14 cellular contexts compared by ENCODE assay signal in genomic region chr4:56626963-56627362, GRCh38. TPM values are rescaled to one million over a fixed set of nuclear protein-coding genes. Genes with fewer than 3 reads are reported as not detected.
DNase-seq lines count a peak whose midpoint lies in the region; ATAC-seq and TF ChIP-seq lines count a peak whose summit lies in the region.
"Had no signal": no experiment of that assay in that cellular context is flagged by ENCODE, and none has a peak within 500 bp of the region (broad histone marks: within the 10 kb centered on the region; RNA-seq: fewer than 3 reads in every experiment).

No MANE protein-coding gene starts in this region.

- CTCF ChIA-PET in activated CD8-positive, alpha-beta T cell treated with anti-CD3 and anti-CD28 coated beads for 36 hours (lab: Charles Lee): interaction anchor here (0.7 to 2.2 kb wide), 7 partner anchors 14 to 209 kb away, joined by 3 to 6 read pairs (median 3); no protein-coding TSS in a partner anchor

- no peak overlapping the region for H3K4me3 Mint-ChIP-seq in activated naive CD8-positive, alpha-beta T cell treated with anti-CD3 and anti-CD28 coated beads, Interleukin-2, amount 10 ng/mL, durations not matched to agents 7 days and 5 days
- H3K4me3 Mint-ChIP-seq in activated naive CD8-positive, alpha-beta T cell treated with anti-CD3 and anti-CD28 coated beads for 36 hours: no peak overlapping the region
- no peak overlapping the region for H3K4me3 Mint-ChIP-seq in activated CD8-positive, alpha-beta T cell treated with anti-CD3 and anti-CD28 coated beads for 36 hours
- H3K4me3 Mint-ChIP-seq: activated naive CD8-positive, alpha-beta T cell had no signal

- H3K36me3 Mint-ChIP-seq in activated naive CD8-positive, alpha-beta T cell treated with anti-CD3 and anti-CD28 coated beads, Interleukin-2, amount 10 ng/mL, durations not matched to agents 7 days and 5 days: peaks cover 9% of the 10 kb centered on the region
- H3K36me3 Mint-ChIP-seq in activated naive CD8-positive, alpha-beta T cell treated with anti-CD3 and anti-CD28 coated beads for 36 hours: peaks cover 3% of the 10 kb centered on the region
- H3K36me3 Mint-ChIP-seq in activated CD8-positive, alpha-beta T cell treated with anti-CD3 and anti-CD28 coated beads for 36 hours (ENCODE audit: low read depth): peaks cover 8% of the 10 kb centered on the region

- H3K27me3 ChIP-seq in transverse colon: no peaks in the 10 kb centered on the region
- H3K27me3 ChIP-seq: breast epithelium, MG63 had no signal

- POLR2A ChIA-PET in activated naive CD8-positive, alpha-beta T cell treated with anti-CD3 and anti-CD28 coated beads, Interleukin-2, amount 10 ng/mL, durations not matched to agents 7 days and 5 days (lab: Charles Lee): interaction anchor here (0.6 kb wide), 1 partner anchor 21 kb away, joined by 3 read pairs; no protein-coding TSS in a partner anchor
- POLR2A ChIA-PET in activated CD8-positive, alpha-beta T cell treated with anti-CD3 and anti-CD28 coated beads for 36 hours (lab: Charles Lee): interaction anchor here (0.6 to 2.2 kb wide), 3 partner anchors 22 to 128 kb away, joined by 3 to 8 read pairs (median 3); no protein-coding TSS in a partner anchor

- H3K27me3 Mint-ChIP-seq in activated naive CD8-positive, alpha-beta T cell treated with anti-CD3 and anti-CD28 coated beads, Interleukin-2, amount 10 ng/mL, durations not matched to agents 7 days and 5 days: peaks cover 6% of the 10 kb centered on the region
- no peaks in the 10 kb centered on the region for H3K27me3 Mint-ChIP-seq in activated naive CD8-positive, alpha-beta T cell treated with anti-CD3 and anti-CD28 coated beads for 36 hours
- H3K27me3 Mint-ChIP-seq in activated CD8-positive, alpha-beta T cell treated with anti-CD3 and anti-CD28 coated beads for 36 hours: peaks cover under 1% of the 10 kb centered on the region

- peak overlapping the region; percentile 4 to 74 (median 64) for H3K27ac ChIP-seq in transverse colon
- H3K27ac ChIP-seq: breast epithelium had no signal

- peaks cover 7% of the 10 kb centered on the region for H3K4me1 Mint-ChIP-seq in activated naive CD8-positive, alpha-beta T cell treated with anti-CD3 and anti-CD28 coated beads, Interleukin-2, amount 10 ng/mL, durations not matched to agents 7 days and 5 days
- no peaks in the 10 kb centered on the region for H3K4me1 Mint-ChIP-seq in activated naive CD8-positive, alpha-beta T cell treated with anti-CD3 and anti-CD28 coated beads for 36 hours
- peaks cover 2% of the 10 kb centered on the region for H3K4me1 Mint-ChIP-seq in activated CD8-positive, alpha-beta T cell treated with anti-CD3 and anti-CD28 coated beads for 36 hours (ENCODE audit: low read depth)

- in situ Hi-C loops in KBM-7 (cut with MboI; ENCODE audit: low pct_unique_long_range_greater_than_20kb, low sequenced_read_pairs) (no loop called here), transverse colon (cut with MboI; ENCODE audit: low pct_ligation_motif_present in 1 of 4, low pct_unique_long_range_greater_than_20kb in 1 of 4, low sequenced_read_pairs in 3 of 4) (no loop called here)

- intact Hi-C loops in transverse colon (cut with DNase I; ENCODE audit: low total_unique reads): no loop called here
- intact Hi-C loops in activated CD8-positive, alpha-beta T cell treated with anti-CD3 and anti-CD28 coated beads for 36 hours (cut with micrococcal nuclease): no loop called here

- peak; percentile 22 for ATAC-seq in activated naive CD8-positive, alpha-beta T cell treated with anti-CD3 and anti-CD28 coated beads, Interleukin-2, amount 10 ng/mL, durations not matched to agents 7 days and 5 days (ENCODE audit: low read depth)
- ATAC-seq in activated CD8-positive, alpha-beta T cell treated with anti-CD3 and anti-CD28 coated beads for 36 hours: no peak
- ATAC-seq: Right ventricle myocardium inferior had no signal

- H3K9me3 ChIP-seq in transverse colon: peaks cover 0 to 10% of the 10 kb centered on the region in 2 donors

- no peak overlapping the region for H3K27ac Mint-ChIP-seq in activated naive CD8-positive, alpha-beta T cell treated with anti-CD3 and anti-CD28 coated beads, Interleukin-2, amount 10 ng/mL, durations not matched to agents 7 days and 5 days
- no peak overlapping the region for H3K27ac Mint-ChIP-seq in activated naive CD8-positive, alpha-beta T cell treated with anti-CD3 and anti-CD28 coated beads for 36 hours
- H3K27ac Mint-ChIP-seq in activated CD8-positive, alpha-beta T cell treated with anti-CD3 and anti-CD28 coated beads for 36 hours: no peak overlapping the region
- H3K27ac Mint-ChIP-seq: activated naive CD8-positive, alpha-beta T cell had no signal

- H3K4me1 ChIP-seq in transverse colon: peaks cover 0 to 6% (median 3%) of the 10 kb centered on the region in 4 donors
- H3K4me1 ChIP-seq: breast epithelium had no signal

- peaks cover 12% of the 10 kb centered on the region for H3K9me3 Mint-ChIP-seq in activated naive CD8-positive, alpha-beta T cell treated with anti-CD3 and anti-CD28 coated beads, Interleukin-2, amount 10 ng/mL, durations not matched to agents 7 days and 5 days
- H3K9me3 Mint-ChIP-seq in activated naive CD8-positive, alpha-beta T cell treated with anti-CD3 and anti-CD28 coated beads for 36 hours: peaks cover 18% of the 10 kb centered on the region
- peaks cover 17% of the 10 kb centered on the region for H3K9me3 Mint-ChIP-seq in activated CD8-positive, alpha-beta T cell treated with anti-CD3 and anti-CD28 coated beads for 36 hours

- TF ChIP-seq CTCF in choroid plexus epithelial cell (conservative IDR thresholded peaks at IDR 0.05; ENCODE audit: low read depth, low read length): peak; percentile 4
- no peak for TF ChIP-seq CTCF in transverse colon (IDR thresholded peaks at IDR 0.05)
- no peak for TF ChIP-seq CTCF in activated CD8-positive, alpha-beta T cell treated with anti-CD3 and anti-CD28 coated beads for 36 hours (IDR thresholded peaks at IDR 0.05)

- no peak for TF ChIP-seq POLR2A in transverse colon (IDR thresholded peaks at IDR 0.05)

- no peak for DNase-seq in activated naive CD8-positive, alpha-beta T cell treated with anti-CD3 and anti-CD28 coated beads, Interleukin-2, amount 10 ng/mL, durations not matched to agents 7 days and 5 days
- DNase-seq in activated naive CD8-positive, alpha-beta T cell treated with anti-CD3 and anti-CD28 coated beads for 36 hours: no peak
- peak; percentile 26 for DNase-seq in KBM-7
- DNase-seq in choroid plexus epithelial cell (ENCODE audit: low read depth): no peak
- no peak for DNase-seq in transverse colon
- DNase-seq in stimulated activated CD4-positive, alpha-beta T cell treated with anti-CD3 and anti-CD28 coated beads, Interleukin-4, amount 100 ng/mL, for 24 hours: no peak
- no peak for DNase-seq in activated CD8-positive, alpha-beta T cell treated with anti-CD3 and anti-CD28 coated beads for 36 hours
- DNase-seq in NCI-H526 (lab: John Stamatoyannopoulos, UW): no peak
- DNase-seq: activated CD4-positive, alpha-beta T cell treated with anti-CD3 and anti-CD28 coated beads for 1 hour; MG63; NCI-H1930 had no signal

- 80 to 91% methylated on average over 1 to 2 of the region's 2 CpGs for WGBS in transverse colon (ENCODE audit: low coverage in 1 of 2), 2 donors

- no peak overlapping the region for H3K4me3 ChIP-seq in choroid plexus epithelial cell (ENCODE audit: low read depth, low read length)
- H3K4me3 ChIP-seq in transverse colon: no peak overlapping the region
- H3K4me3 ChIP-seq: breast epithelium, MG63 had no signal

- H3K36me3 ChIP-seq in transverse colon: no peaks in the 10 kb centered on the region
- H3K36me3 ChIP-seq: breast epithelium, MG63 had no signal

- TF ChIP-seq EP300 in transverse colon (IDR thresholded peaks at IDR 0.05; ENCODE audit: low read depth): no peak

RNA-seq across cellular contexts. Expression of gene HOPX, which starts 54.1 kb away (rescaled TPM):
- total RNA-seq in activated naive CD8-positive, alpha-beta T cell treated with anti-CD3 and anti-CD28 coated beads, Interleukin-2, amount 10 ng/mL, durations not matched to agents 7 days and 5 days: 10 to 100 TPM; 22.1 to 25.2 TPM
- 10 to 100 TPM; 16.5 to 18.1 TPM for total RNA-seq in activated naive CD8-positive, alpha-beta T cell treated with anti-CD3 and anti-CD28 coated beads for 36 hours
- total RNA-seq in transverse colon: 10 to 100 TPM in 1 of 4 donors, 1 to 10 TPM in 3; 2.6 to 27.5 (median 7.7) TPM
- 10 to 100 TPM; 55.8 to 58.7 TPM for total RNA-seq in activated CD8-positive, alpha-beta T cell treated with anti-CD3 and anti-CD28 coated beads for 36 hours
